ENCODE assay signal across 31 cellular contexts in genomic region chr20:61866165-61866564, GRCh38.
"Had no signal": no experiment of that assay in that cellular context is flagged by ENCODE, and none has a peak within 500 bp of the region (broad histone marks: within the 10 kb centered on the region; RNA-seq: fewer than 3 reads in every experiment).

No MANE protein-coding gene starts in this region.

- H2AFZ ChIP-seq: PC-9 had no signal

- H3K4me3 ChIP-seq: MG63, PC-9, SJCRH30, SK-N-MC had no signal

- H3K4me2 ChIP-seq: PC-9 had no signal

- H3K36me3 ChIP-seq: MG63, SJCRH30 had no signal

- FAIRE-seq: RCC 7860 had no signal

- ATAC-seq: Panc1, Right ventricle myocardium inferior, SK-N-SH treated with all-trans-retinoic acid at 6 μM for 48 hours, T-cell, T-helper 17 cell had no signal

- H3K9me3 ChIP-seq: MG63 had no signal

- DNase-seq: Kasumi-1, MG63, NCI-H1048, NCI-H1092 treated with DMSO at 0.1 percent for 48 hours, NCI-H1105 treated with DMSO at 0.1 percent for 48 hours, NCI-H1436, NCI-H146, NCI-H1694, NCI-H187, NCI-H1930, NCI-H2081, NCI-H2171 treated with DMSO at 0.1 percent for 48 hours, NCI-H2227 treated with DMSO at 0.1 percent for 48 hours, NCI-H345, NCI-H446, NCI-H510A treated with DMSO at 0.1 percent for 48 hours, NCI-H524 treated with DMSO at 0.1 percent for 48 hours, NCI-H526 treated with DMSO at 0.1 percent for 48 hours, NCI-H774, PC-9, SHP77, SIG-M5, SJCRH30, T-cell, T-helper 17 cell had no signal

- H3K4me1 ChIP-seq: SJCRH30 had no signal

- H3K27ac ChIP-seq: PC-9, RWPE1, SJCRH30, SK-N-MC had no signal

- H3K27me3 ChIP-seq: MG63 had no signal
